37 cellular contexts compared by ENCODE assay signal in the genomic region with DNA sequence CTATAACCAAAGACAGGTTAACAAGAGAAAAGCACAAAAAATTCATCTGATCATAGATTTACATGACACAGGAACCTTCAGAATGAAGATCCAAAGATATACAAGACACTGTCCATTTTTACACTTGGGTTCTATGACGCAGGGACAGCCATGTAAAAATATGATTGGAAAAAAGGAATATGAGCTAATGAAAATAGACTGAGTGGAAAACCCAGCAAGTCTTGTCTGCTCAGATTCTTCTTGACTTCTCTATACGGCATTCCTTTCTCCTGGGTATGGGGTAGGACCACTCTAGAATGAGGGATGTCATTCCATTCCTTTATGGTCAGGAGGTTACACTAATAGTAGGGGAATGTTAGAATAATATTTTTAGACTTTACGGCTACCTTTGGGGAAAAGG. TPM values are rescaled to one million over a fixed set of nuclear protein-coding genes. Genes with fewer than 3 reads are reported as not detected.
DNase-seq lines count a peak whose midpoint lies in the region; FAIRE-seq and TF ChIP-seq lines count a peak whose summit lies in the region.
"Had no signal": no experiment of that assay in that cellular context is flagged by ENCODE, and none has a peak within 500 bp of the region (broad histone marks: within the 10 kb centered on the region; RNA-seq: fewer than 3 reads in every experiment).

No MANE protein-coding gene starts in this region.

- H3K9me3 ChIP-seq in trophoblast cell (ENCODE audit: insufficient read depth, low read depth, low read length), result no peaks in the 10 kb centered on the region
- H3K9me3 ChIP-seq: A549; BE2C; BLaER1; BLaER1 treated with 17β-estradiol and CSF1 and Interleukin-3, amounts not matched to agents 10 nM and 100 nM; Caco-2 had no signal

- no peak overlapping the region for H3K14ac ChIP-seq in trophoblast cell (ENCODE audit: low read length)

- no peak for FAIRE-seq in urothelium cell line (lab: Jason Lieb, UNC)
- FAIRE-seq: A204.1, A549, D721Med had no signal

- TF ChIP-seq CTCF in type B pancreatic cell (conservative IDR thresholded peaks at IDR 0.05), result no peak

- no peaks in the 10 kb centered on the region for H3K79me2 ChIP-seq in trophoblast cell (ENCODE audit: control insufficient read depth, insufficient read depth, low read length, poor library complexity)

- no peak overlapping the region for H2AK5ac ChIP-seq in trophoblast cell (ENCODE audit: low read length)

- H3K36me3 Mint-ChIP-seq in type B pancreatic cell, result no peaks in the 10 kb centered on the region
- H3K36me3 Mint-ChIP-seq: CD4-positive, alpha-beta memory T cell; CD4-positive, CD25-positive, alpha-beta regulatory T cell; CD8-positive, alpha-beta memory T cell; CD8-positive, alpha-beta T cell had no signal

- H3K4ac ChIP-seq in trophoblast cell (ENCODE audit: low read depth, low read length), result no peak overlapping the region

- DNase-seq in trophoblast cell (peak; percentile 71 to 93), type B pancreatic cell (ENCODE audit: extremely low spot score, unreplicated experiment) (no peak), GOT3 (lab: John Stamatoyannopoulos, UW) (no peak), urothelium cell line (ENCODE audit: low spot score) (no peak)
- DNase-seq: 8988T; ACHN; AML-193; BE2C; C1 segment of cervical spinal cord; Caco-2; Calu3; CD4-positive, alpha-beta memory T cell; CD4-positive, alpha-beta T cell; CD4-positive, CD25-positive, alpha-beta regulatory T cell; CD8-positive, alpha-beta memory T cell; CD8-positive, alpha-beta T cell; COR-L47; DMS 273 treated with DMSO at 0.1 percent for 48 hours; DMS153; DMS53; DMS79; DMS79 treated with DMSO at 0.1 percent for 48 hours; DND-41; EL had no signal

- no CpG with 5 or more reads among the region's 3 CpGs for WGBS in trophoblast cell (ENCODE audit: extremely low coverage, insufficient coverage, insufficient read length)

- H3K18ac ChIP-seq in trophoblast cell (ENCODE audit: low read length), result no peak overlapping the region

- H3K4me3 Mint-ChIP-seq in type B pancreatic cell, result no peak overlapping the region
- H3K4me3 Mint-ChIP-seq: B cell; CD14-positive monocyte; CD4-positive, alpha-beta memory T cell; CD4-positive, alpha-beta T cell; CD4-positive, CD25-positive, alpha-beta regulatory T cell; CD8-positive, alpha-beta memory T cell; CD8-positive, alpha-beta T cell had no signal

- no peak overlapping the region for H3K9ac ChIP-seq in trophoblast cell (ENCODE audit: low read length)
- H3K9ac ChIP-seq: BLaER1; BLaER1 treated with 17β-estradiol and CSF1 and Interleukin-3, amounts not matched to agents 10 nM and 100 nM had no signal

- H2BK5ac ChIP-seq in trophoblast cell (ENCODE audit: low read depth, low read length, poor library complexity), result no peak overlapping the region

- H3K4me3 ChIP-seq in trophoblast cell (ENCODE audit: low read depth, low read length), result no peak overlapping the region
- H3K4me3 ChIP-seq: A549; BLaER1; BLaER1 treated with 17β-estradiol and CSF1 and Interleukin-3, amounts not matched to agents 10 nM and 100 nM had no signal

- no peak overlapping the region for H2BK12ac ChIP-seq in trophoblast cell (ENCODE audit: low read length)

- no peaks in the 10 kb centered on the region for H3K4me1 Mint-ChIP-seq in type B pancreatic cell (ENCODE audit: unreplicated experiment)
- H3K4me1 Mint-ChIP-seq: B cell; CD14-positive monocyte; CD4-positive, alpha-beta memory T cell; CD8-positive, alpha-beta memory T cell had no signal

- no peak overlapping the region for H2AFZ ChIP-seq in trophoblast cell (ENCODE audit: insufficient read depth, low read length, poor library complexity)

- no peaks in the 10 kb centered on the region for H3K27me3 ChIP-seq in trophoblast cell (ENCODE audit: insufficient read depth, low read length)
- H3K27me3 ChIP-seq: BE2C; BLaER1; BLaER1 treated with 17β-estradiol and CSF1 and Interleukin-3, amounts not matched to agents 10 nM and 100 nM had no signal

- no peak overlapping the region for H3K27ac ChIP-seq in trophoblast cell (ENCODE audit: low read depth, low read length)
- H3K27ac ChIP-seq: 22Rv1; A549; BLaER1; BLaER1 treated with 17β-estradiol and CSF1 and Interleukin-3, amounts not matched to agents 10 nM and 100 nM; C4-2B had no signal

- no peaks in the 10 kb centered on the region for H3K79me1 ChIP-seq in trophoblast cell (ENCODE audit: low read length)

- H3K4me1 ChIP-seq in trophoblast cell (ENCODE audit: control insufficient read depth in 1 of 2, insufficient read depth in 2 of 2, low read length in 2 of 2), result peaks cover 0 to 3% of the 10 kb centered on the region in 2 experiments
- H3K4me1 ChIP-seq: A549; BE2C; BLaER1; BLaER1 treated with 17β-estradiol and CSF1 and Interleukin-3, amounts not matched to agents 10 nM and 100 nM; Caco-2 had no signal

- H4K12ac ChIP-seq in trophoblast cell (ENCODE audit: low read depth, low read length), result no peak overlapping the region

- no peak overlapping the region for H4K8ac ChIP-seq in trophoblast cell (ENCODE audit: low read depth, low read length)

- no peak overlapping the region for H3K4me2 ChIP-seq in trophoblast cell (ENCODE audit: low read length)
- H3K4me2 ChIP-seq: A549; BLaER1; BLaER1 treated with 17β-estradiol and CSF1 and Interleukin-3, amounts not matched to agents 10 nM and 100 nM had no signal

- H2BK120ac ChIP-seq in trophoblast cell (ENCODE audit: insufficient read depth, low read length, poor library complexity), result no peak overlapping the region

- no peaks in the 10 kb centered on the region for H3K9me3 Mint-ChIP-seq in type B pancreatic cell
- H3K9me3 Mint-ChIP-seq: CD4-positive, alpha-beta T cell; CD8-positive, alpha-beta memory T cell; CD8-positive, alpha-beta T cell had no signal

- H3K27ac Mint-ChIP-seq in type B pancreatic cell, result peak overlapping the region; percentile 4
- H3K27ac Mint-ChIP-seq: B cell; CD4-positive, alpha-beta memory T cell; CD4-positive, alpha-beta T cell; CD4-positive, CD25-positive, alpha-beta regulatory T cell; CD8-positive, alpha-beta memory T cell; CD8-positive, alpha-beta T cell had no signal

- H3K36me3 ChIP-seq in trophoblast cell (ENCODE audit: control insufficient read depth in 1 of 2, insufficient read depth in 2 of 2, low read length in 2 of 2), result no peaks in the 10 kb centered on the region
- H3K36me3 ChIP-seq: BE2C; BLaER1; BLaER1 treated with 17β-estradiol and CSF1 and Interleukin-3, amounts not matched to agents 10 nM and 100 nM had no signal

- no peak overlapping the region for H3K23ac ChIP-seq in trophoblast cell (ENCODE audit: low read length)

- no peak overlapping the region for H4K91ac ChIP-seq in trophoblast cell (ENCODE audit: low read depth, low read length)

- no peaks in the 10 kb centered on the region for H3K27me3 Mint-ChIP-seq in type B pancreatic cell
- H3K27me3 Mint-ChIP-seq: CD4-positive, CD25-positive, alpha-beta regulatory T cell had no signal

RNA-seq across cellular contexts. Expression of a gene that starts 46.9 kb away (rescaled TPM):
- 0.04 TPM in 2 replicates for polyA plus RNA-seq in trophoblast cell (2013)
- 0.48 and 1.2 TPM in 2 replicates for total RNA-seq in type B pancreatic cell (ENCODE audit: low replicate concordance)
- total RNA-seq: A673; CD8-positive, alpha-beta T cell; Daoy had no signal
- polyA plus RNA-seq: A549; AG04450; BJ; CD4-positive, alpha-beta memory T cell; CD4-positive, CD25-positive, alpha-beta regulatory T cell; CD8-positive, alpha-beta memory T cell had no signal

Comparison
In these comparisons a context has a peak if more than half of its experiments do, and no peak if none do; other contexts are left out.
1. DNase-seq: peak in trophoblast cell (2 of 2); none in type B pancreatic cell (single experiment), GOT3 (single experiment) and urothelium cell line (single experiment).